In genomic region chr7:75951506-75951905, GRCh38 we compare ENCODE assay signal across 11 cellular contexts. TPM values are rescaled to one million over a fixed set of nuclear protein-coding genes. Genes with fewer than 3 reads are reported as not detected.
DNase-seq lines count a peak whose midpoint lies in the region; ATAC-seq, FAIRE-seq and TF ChIP-seq lines count a peak whose summit lies in the region.
"Had no signal": no experiment of that assay in that cellular context is flagged by ENCODE, and none has a peak within 500 bp of the region (broad histone marks: within the 10 kb centered on the region; RNA-seq: fewer than 3 reads in every experiment).

No MANE protein-coding gene starts in this region.

- H3F3A ChIP-seq in GM23338 (replicated peaks; ENCODE audit: low read depth), result no peaks in the 10 kb centered on the region

- intact Hi-C loops in pancreas (cut with DNase I) (no loop called here), posterior vena cava (cut with DNase I) (no loop called here)

- peaks cover 3% of the 10 kb centered on the region; the same call in 1 of the 3 replicates for H3K4me1 Mint-ChIP-seq in GM23338

- FAIRE-seq in pancreas (lab: Jason Lieb, UNC), result no peak

- TF ChIP-seq EP300 in gastroesophageal sphincter (IDR thresholded peaks at IDR 0.05), result no peak

- no peak overlapping the region for H3K27ac Mint-ChIP-seq in GM23338

- no peak overlapping the region for H3K4me3 Mint-ChIP-seq in GM23338

- H3K9me3 ChIP-seq in gastroesophageal sphincter (no peaks in the 10 kb centered on the region), pancreas (no peaks in the 10 kb centered on the region)
- H3K9me3 ChIP-seq in effector memory CD4-positive, alpha-beta T cell (ENCODE audit: control insufficient read depth, low read length), result no peaks in the 10 kb centered on the region

- TF ChIP-seq CTCF in gastroesophageal sphincter (IDR thresholded peaks at IDR 0.05) (no peak), pancreas (IDR thresholded peaks at IDR 0.05) (no peak), GM23338 (conservative IDR thresholded peaks at IDR 0.05; ENCODE audit: low read depth in 2 of 2) (no peak)

- H3K79me2 ChIP-seq in GM23338 (replicated peaks; ENCODE audit: insufficient read depth), result peaks cover 45% of the 10 kb centered on the region

- H4K20me1 ChIP-seq in GM23338 (replicated peaks; ENCODE audit: insufficient read depth), result peaks cover 17% of the 10 kb centered on the region; the same call in 1 of the 2 replicates

- H2AFZ ChIP-seq in GM23338, result no peak overlapping the region

- H3K27ac ChIP-seq in gastroesophageal sphincter (no peak overlapping the region), pancreas (peak overlapping the region in 2 of 4 donors; percentile 53 to 61), GM23338 (ENCODE audit: low read depth) (no peak overlapping the region)
- H3K27ac ChIP-seq in effector memory CD4-positive, alpha-beta T cell (ENCODE audit: insufficient read depth, low read length, poor library complexity, severe bottlenecking), result no peak overlapping the region

- H3K9me2 ChIP-seq in GM23338 (ENCODE audit: insufficient read depth), result no peaks in the 10 kb centered on the region

- no peak overlapping the region for H3K4me2 ChIP-seq in GM23338

- TF ChIP-seq POLR2A in gastroesophageal sphincter (IDR thresholded peaks at IDR 0.05), result no peak

- ATAC-seq in gastroesophageal sphincter (peak; percentile 68), pancreas (peak in 3 of 4 donors; percentile 21 to 73 (median 25)), GM23338 (no peak)

- peaks cover 2% of the 10 kb centered on the region for H3K27me3 Mint-ChIP-seq in GM23338 (ENCODE audit: insufficient read depth, low read depth, poor library complexity)

- DNase-seq in GM03348 (ENCODE audit: low spot score), result peak; percentile 81
- peak; percentile 95 for DNase-seq in SIG-M5 treated with dmso at 0.1 percent for 504 hours (lab: John Stamatoyannopoulos, UW; ENCODE audit: unreplicated experiment)
- no peak for DNase-seq in pancreas
- no peak for DNase-seq in dermis blood vessel endothelial cell
- no peak for DNase-seq in posterior vena cava (ENCODE audit: low spot score)
- no peak for DNase-seq in GM23338 (ENCODE audit: low spot score)
- DNase-seq in effector memory CD4-positive, alpha-beta T cell, result no peak
- DNase-seq: activated gamma-delta T cell, midbrain, T-helper 2 cell had no signal

- 62 to 80% methylated on average over 1 to 5 of the region's 5 CpGs for WGBS in gastroesophageal sphincter (ENCODE audit: low coverage in 1 of 2), 2 donors
- WGBS in pancreas, 2 donors, result 59 to 69% methylated on average over 5 of the region's 5 CpGs

- H3K4me3 ChIP-seq in gastroesophageal sphincter, result no peak overlapping the region
- no peak overlapping the region for H3K4me3 ChIP-seq in pancreas
- no peak overlapping the region for H3K4me3 ChIP-seq in GM23338
- H3K4me3 ChIP-seq in effector memory CD4-positive, alpha-beta T cell (ENCODE audit: insufficient read depth, low read depth, low read length, poor library complexity, severe bottlenecking), result no peak overlapping the region

- H3K4me1 ChIP-seq in gastroesophageal sphincter (peaks cover 0 to 30% (median 4%) of the 10 kb centered on the region in 3 donors), pancreas (peaks cover 4 to 18% (median 13%) of the 10 kb centered on the region in 3 donors), GM23338 (ENCODE audit: insufficient read depth) (no peaks in the 10 kb centered on the region)
- no peaks in the 10 kb centered on the region for H3K4me1 ChIP-seq in effector memory CD4-positive, alpha-beta T cell (ENCODE audit: control insufficient read depth, insufficient read depth, low read length, poor library complexity, severe bottlenecking)

- H3K27me3 ChIP-seq in gastroesophageal sphincter (no peaks in the 10 kb centered on the region), pancreas (no peaks in the 10 kb centered on the region), GM23338 (ENCODE audit: insufficient read depth) (no peaks in the 10 kb centered on the region)
- H3K27me3 ChIP-seq in effector memory CD4-positive, alpha-beta T cell (replicated peaks; ENCODE audit: control insufficient read depth, insufficient read depth, low read length, poor library complexity, severe bottlenecking), result no peaks in the 10 kb centered on the region

- H3K9me3 Mint-ChIP-seq in GM23338, result peaks cover 6% of the 10 kb centered on the region

- H3K36me3 Mint-ChIP-seq in GM23338 (ENCODE audit: low read depth), result peaks cover 26% of the 10 kb centered on the region

- H3K36me3 ChIP-seq in gastroesophageal sphincter (peaks cover 0 to 40% of the 10 kb centered on the region in 2 donors), pancreas (peaks cover 0 to 19% (median 0%) of the 10 kb centered on the region in 3 donors), GM23338 (ENCODE audit: insufficient read depth) (peaks cover 6% of the 10 kb centered on the region; the same call in 1 of the 2 replicates)
- peaks cover 23% of the 10 kb centered on the region for H3K36me3 ChIP-seq in effector memory CD4-positive, alpha-beta T cell (ENCODE audit: control insufficient read depth, insufficient read depth, low read length)

TF ChIP-seq in GM23338, 12 proteins besides CTCF, POLR2A, EP300 and RAD21:
- TF ChIP-seq ZNF331 (CRISPR knock-in tag; IDR thresholded peaks at IDR 0.05; ENCODE audit: low read depth), result no peak

RNA-seq across cellular contexts. Expression of gene POR, which starts 36.6 kb away (rescaled TPM):
- total RNA-seq in gastroesophageal sphincter, result 10 to 100 TPM; 31.5 to 54.3 (median 47.7) TPM
- total RNA-seq in pancreas, result 10 to 100 TPM; 29.7 to 71.6 (median 41.7) TPM
- 10 to 100 TPM; 84.2 to 99.0 TPM for polyA plus RNA-seq in pancreas
- total RNA-seq in dermis blood vessel endothelial cell, result 87.0 and 102 TPM in 2 replicates
- 10 to 100 TPM; 76.3 to 88.8 TPM for total RNA-seq in posterior vena cava
- total RNA-seq in GM23338 (2014; rRNA removed; shearing (Covaris generic)), result 126 and 164 TPM in 2 replicates
- polyA plus RNA-seq in GM23338 (2016; fragmentation: Nextera tagmentation; extraction: Ambion mirVana), result 126 and 137 TPM in 2 replicates

RNA-seq across cellular contexts. Expression of gene TMEM120A, which starts 42.9 kb away (rescaled TPM):
- total RNA-seq in gastroesophageal sphincter, result 10 to 100 TPM in 3 of 4 donors, 1 to 10 TPM in 1; 6.2 to 32.4 (median 29.0) TPM
- 10 to 100 TPM; 29.5 to 38.7 (median 33.6) TPM for total RNA-seq in pancreas
- 10 to 100 TPM; 71.8 to 72.0 TPM for polyA plus RNA-seq in pancreas
- total RNA-seq in dermis blood vessel endothelial cell, result 43.4 and 47.8 TPM in 2 replicates
- 10 to 100 TPM; 54.2 to 55.3 TPM for total RNA-seq in posterior vena cava
- 12.7 TPM in 2 replicates for total RNA-seq in GM23338 (2014; rRNA removed; shearing (Covaris generic))
- 22.3 and 27.1 TPM in 2 replicates for polyA plus RNA-seq in GM23338 (2016; fragmentation: Nextera tagmentation; extraction: Ambion mirVana)

Comparison
In these comparisons a context has a peak if more than half of its experiments do, and no peak if none do; other contexts are left out.
1. DNase-seq: peak in GM03348 (single experiment) and SIG-M5 treated with dmso at 0.1 percent for 504 hours (single experiment); none in pancreas (0 of 6), dermis blood vessel endothelial cell (single experiment), posterior vena cava (single experiment), GM23338 (single experiment) and effector memory CD4-positive, alpha-beta T cell (0 of 3).